ENCODE assay signal across 9 cellular contexts in the genomic region with DNA sequence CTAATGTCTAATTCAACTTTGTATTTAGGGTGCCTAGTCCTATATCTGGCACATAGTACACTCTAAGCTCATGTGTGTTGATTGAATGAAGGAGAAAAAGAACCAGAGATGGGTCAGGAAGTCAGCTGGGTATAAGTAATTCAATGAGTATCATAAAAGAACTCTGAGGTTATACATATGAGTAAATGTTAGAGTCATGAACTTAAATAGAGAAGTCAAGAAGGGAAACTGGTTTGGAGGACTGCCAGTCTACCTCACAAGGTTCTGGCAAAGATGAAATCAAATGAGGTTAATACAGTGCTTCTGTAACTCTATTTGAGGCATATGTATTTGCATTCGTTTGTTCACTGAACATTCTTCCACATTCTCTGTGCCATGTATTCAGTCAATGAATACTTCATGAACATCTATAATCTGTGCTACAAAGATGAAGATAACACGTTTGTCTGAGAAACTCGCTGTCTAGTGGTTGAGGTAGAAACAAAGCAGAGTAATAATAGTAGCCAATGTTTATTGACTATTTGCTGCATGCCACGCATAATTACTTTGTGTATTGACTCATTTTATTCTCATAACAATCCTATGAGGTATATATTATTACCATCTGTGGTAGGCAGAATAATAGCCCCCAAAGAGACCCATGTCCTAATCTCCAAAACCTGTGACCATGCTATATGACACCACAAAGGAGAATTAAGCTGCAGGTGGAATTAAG.
DNase-seq lines count a peak whose midpoint lies in the region; ATAC-seq lines count a peak whose summit lies in the region.
"Had no signal": no experiment of that assay in that cellular context is flagged by ENCODE, and none has a peak within 500 bp of the region (broad histone marks: within the 10 kb centered on the region; RNA-seq: fewer than 3 reads in every experiment).

No MANE protein-coding gene starts in this region.

- peaks cover 51% of the 10 kb centered on the region for H3K4me1 Mint-ChIP-seq in central memory CD8-positive, alpha-beta T cell

- peak overlapping the region; percentile 8 for H3K27ac Mint-ChIP-seq in central memory CD8-positive, alpha-beta T cell (ENCODE audit: low read depth)
- H3K27ac Mint-ChIP-seq: IgD-negative memory B cell had no signal

- H3K27me3 Mint-ChIP-seq in central memory CD8-positive, alpha-beta T cell: no peaks in the 10 kb centered on the region

- no peaks in the 10 kb centered on the region for H3K9me3 Mint-ChIP-seq in central memory CD8-positive, alpha-beta T cell
- H3K9me3 Mint-ChIP-seq: IgD-negative memory B cell had no signal

- ATAC-seq in GM21390 (IDR thresholded peaks at IDR 0.05; ENCODE audit: unreplicated experiment) (peak; percentile 83), GM18873 (IDR thresholded peaks at IDR 0.05; ENCODE audit: low FRiP score, unreplicated experiment) (no peak)
- ATAC-seq in central memory CD8-positive, alpha-beta T cell (replicated peaks; ENCODE audit: extremely low read depth, poor library complexity, severe bottlenecking): peak; percentile 47

- DNase-seq in EL (peak; percentile 36), KBM-7 (peak; percentile 26), SHP77 (lab: John Stamatoyannopoulos, UW) (no peak), AG08396 (ENCODE audit: low spot score) (no peak), retina (no peak)
- no peak for DNase-seq in central memory CD8-positive, alpha-beta T cell (ENCODE audit: low spot score in 2 of 2)

- in situ Hi-C loops in KBM-7 (cut with MboI; ENCODE audit: low pct_unique_long_range_greater_than_20kb, low sequenced_read_pairs): no loop called here

- peak overlapping the region; percentile 1 for H3K4me3 Mint-ChIP-seq in central memory CD8-positive, alpha-beta T cell
- H3K4me3 Mint-ChIP-seq: IgD-negative memory B cell had no signal

- H3K36me3 Mint-ChIP-seq in central memory CD8-positive, alpha-beta T cell (ENCODE audit: insufficient read depth): no peaks in the 10 kb centered on the region
- H3K36me3 Mint-ChIP-seq: IgD-negative memory B cell had no signal

Comparison
In these comparisons a context has a peak if more than half of its experiments do, and no peak if none do; other contexts are left out.
1. DNase-seq: peak in EL (single experiment) and KBM-7 (single experiment); none in central memory CD8-positive, alpha-beta T cell (0 of 2), SHP77 (0 of 2), AG08396 (single experiment) and retina (single experiment).